In the genomic region with DNA sequence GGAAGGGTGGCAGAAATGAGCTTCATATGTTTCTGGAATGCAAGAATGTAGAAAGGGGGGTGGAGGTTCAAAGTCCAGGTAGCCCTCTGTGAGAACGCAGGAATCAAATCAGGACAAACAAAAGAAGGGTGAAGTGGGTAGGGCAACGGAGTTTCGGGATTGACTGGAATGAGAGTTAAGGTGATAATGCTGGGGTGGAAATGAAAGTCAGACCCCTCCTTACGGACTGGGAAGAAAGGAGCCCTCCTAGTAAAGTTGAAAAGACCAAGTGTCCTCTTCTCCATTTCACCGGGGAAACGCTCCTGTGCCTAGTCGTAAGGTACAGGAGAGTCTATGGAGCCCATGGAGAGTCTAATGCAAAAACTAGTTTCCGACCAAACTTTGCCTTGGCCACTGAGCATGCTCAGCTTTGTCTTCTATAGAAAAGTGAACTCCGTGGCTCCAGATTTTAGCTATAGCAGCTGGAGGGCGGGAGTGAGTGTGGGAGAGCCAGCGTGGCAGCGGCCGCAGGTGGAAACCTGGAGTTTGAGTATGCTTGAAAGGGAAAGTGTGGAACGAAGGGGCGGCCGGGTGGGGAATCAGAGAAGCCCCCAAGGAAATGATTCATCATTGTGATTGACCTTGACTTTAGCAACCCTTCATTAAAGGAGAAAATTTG, we compare ENCODE assay signal across 8 cellular contexts. TPM values are rescaled to one million over a fixed set of nuclear protein-coding genes. Genes with fewer than 3 reads are reported as not detected.
DNase-seq lines count a peak whose midpoint lies in the region; ATAC-seq and TF ChIP-seq lines count a peak whose summit lies in the region.

No MANE protein-coding gene starts in this region.

- TF ChIP-seq CTCF in GM12865 (IDR thresholded peaks at IDR 0.05; ENCODE audit: insufficient read depth, low read depth, low read length, missing control alignments) (no peak), fibroblast of mammary gland (conservative IDR thresholded peaks at IDR 0.05; ENCODE audit: control insufficient read depth, insufficient read depth, low read depth, low read length) (no peak), natural killer cell (IDR thresholded peaks at IDR 0.05) (no peak)

- peak overlapping the region; percentile 71 for H3K4me3 ChIP-seq in GM12865 (ENCODE audit: low read depth, low read length)
- peak overlapping the region; percentile 76 for H3K4me3 ChIP-seq in fibroblast of mammary gland (ENCODE audit: control insufficient read depth, low read depth, low read length)
- H3K4me3 ChIP-seq in urinary bladder (ENCODE audit: low read depth, low read length): peak overlapping the region; percentile 68

- H3K4me3 Mint-ChIP-seq in natural killer cell: peak overlapping the region; percentile 96

- peaks cover 28 to 39% of the 10 kb centered on the region in 2 donors for H3K4me1 Mint-ChIP-seq in natural killer cell

- H3K27ac ChIP-seq in urinary bladder (ENCODE audit: low read depth): no peak overlapping the region

- intact Hi-C loops in natural killer cell (cut with micrococcal nuclease): loop anchor here (10.0 kb wide), 1 partner anchor 249 kb away; a partner anchor contains a TSS

- H3K27me3 Mint-ChIP-seq in natural killer cell (ENCODE audit: low read depth in 2 of 2): peaks cover 37 to 39% of the 10 kb centered on the region in 2 donors

- peaks cover 6% of the 10 kb centered on the region for H3K36me3 Mint-ChIP-seq in natural killer cell

- no peaks in the 10 kb centered on the region for H3K36me3 ChIP-seq in urinary bladder (ENCODE audit: insufficient read depth)

- peak overlapping the region; percentile 25 to 84 for H3K27ac Mint-ChIP-seq in natural killer cell

- ATAC-seq in HG03378 (IDR thresholded peaks at IDR 0.05; ENCODE audit: unreplicated experiment) (peak; percentile 24), natural killer cell (no peak), GM18511 (IDR thresholded peaks at IDR 0.05; ENCODE audit: unreplicated experiment) (no peak)

- no peaks in the 10 kb centered on the region for H3K9me3 Mint-ChIP-seq in natural killer cell

- DNase-seq in GM12865 (ENCODE audit: low read depth) (peak; percentile 36), NCI-H774 (lab: John Stamatoyannopoulos, UW) (peak; percentile 49), fibroblast of mammary gland (ENCODE audit: low read depth) (peak; percentile 41), natural killer cell (no peak)
- DNase-seq in activated T-cell treated with anti-CD3 and anti-CD28 coated beads, Interleukin-2, amount 50 U/mL, for 1 hour: peak; percentile 29

- WGBS in urinary bladder: under 1% methylated on average over 16 of the region's 16 CpGs

- H3K4me1 ChIP-seq in urinary bladder (ENCODE audit: insufficient read depth): no peaks in the 10 kb centered on the region

RNA-seq across cellular contexts. Expression of a gene that starts 1.4 kb away (rescaled TPM):
- total RNA-seq in natural killer cell (1 to 10 TPM; 2.0 to 5.6 (median 3.7) TPM), urinary bladder (22.7 TPM)
- 8.3 TPM for polyA plus RNA-seq in urinary bladder
